Comparison of ENCODE assay signal across 10 cellular contexts in genomic region chr17:75691371-75692290, GRCh38. TPM values are rescaled to one million over a fixed set of nuclear protein-coding genes. Genes with fewer than 3 reads are reported as not detected.
DNase-seq lines count a peak whose midpoint lies in the region; ATAC-seq, FAIRE-seq and TF ChIP-seq lines count a peak whose summit lies in the region.
"Had no signal": no experiment of that assay in that cellular context is flagged by ENCODE, and none has a peak within 500 bp of the region (broad histone marks: within the 10 kb centered on the region; RNA-seq: fewer than 3 reads in every experiment).

No MANE protein-coding gene starts in this region.

- H3K4me3 Mint-ChIP-seq in T-helper 1 cell treated with Interleukin-12 subunit alpha and Interleukin-12 subunit beta and Interleukin-4 antibody, amounts not matched to agents 30 μg/mL and 1 μg/mL, for 36 hours, result no peak overlapping the region

- H3K27me3 Mint-ChIP-seq in T-helper 1 cell treated with Interleukin-12 subunit alpha and Interleukin-12 subunit beta and Interleukin-4 antibody, amounts not matched to agents 30 μg/mL and 1 μg/mL, for 36 hours (ENCODE audit: low read depth), result no peaks in the 10 kb centered on the region

- no peak for TF ChIP-seq POLR2A in H54 (IDR thresholded peaks at IDR 0.05; ENCODE audit: low read depth, low read length)
- no peak for TF ChIP-seq POLR2A in esophagus squamous epithelium (IDR thresholded peaks at IDR 0.05)

- ATAC-seq in HG02981 (IDR thresholded peaks at IDR 0.05; ENCODE audit: unreplicated experiment) (no peak), GM21447 (IDR thresholded peaks at IDR 0.05; ENCODE audit: unreplicated experiment) (no peak)

- DNase-seq in H54 (ENCODE audit: insufficient read length, low spot score) (peak; percentile 69), esophagus squamous epithelium (lab: John Stamatoyannopoulos, UW) (no peak), small intestine (peak; percentile 58), NCI-H748 (lab: John Stamatoyannopoulos, UW; ENCODE audit: unreplicated experiment) (no peak), NCI-H524 treated with DMSO at 0.1 percent for 48 hours (lab: John Stamatoyannopoulos, UW) (no peak)
- DNase-seq: NCI-H2171 had no signal

- H3K9me3 ChIP-seq in esophagus squamous epithelium, result no peaks in the 10 kb centered on the region
- H3K9me3 ChIP-seq in small intestine (ENCODE audit: control insufficient read depth, low read depth), result no peaks in the 10 kb centered on the region

- peaks cover 13% of the 10 kb centered on the region for H3K36me3 Mint-ChIP-seq in T-helper 1 cell treated with Interleukin-12 subunit alpha and Interleukin-12 subunit beta and Interleukin-4 antibody, amounts not matched to agents 30 μg/mL and 1 μg/mL, for 36 hours (ENCODE audit: low read depth)

- H3K27ac ChIP-seq in esophagus squamous epithelium, result peak overlapping the region; percentile 81 to 90 (median 86)
- peak overlapping the region in 1 of 2 donors; percentile 47 for H3K27ac ChIP-seq in small intestine (ENCODE audit: low read depth in 1 of 2, low read length in 1 of 2)
- H3K27ac ChIP-seq: parathyroid adenoma had no signal

- intact Hi-C loops in esophagus squamous epithelium (cut with DNase I), result no loop called here

- H3K9me3 Mint-ChIP-seq in T-helper 1 cell treated with Interleukin-12 subunit alpha and Interleukin-12 subunit beta and Interleukin-4 antibody, amounts not matched to agents 30 μg/mL and 1 μg/mL, for 36 hours, result no peaks in the 10 kb centered on the region

- no peak for FAIRE-seq in H54 (lab: Jason Lieb, UNC)
- FAIRE-seq in small intestine (lab: Jason Lieb, UNC), result no peak

- H3K27me3 ChIP-seq in esophagus squamous epithelium, result no peaks in the 10 kb centered on the region
- no peaks in the 10 kb centered on the region for H3K27me3 ChIP-seq in small intestine (ENCODE audit: control insufficient read depth in 2 of 2, insufficient read depth in 2 of 2, low read length in 2 of 2)

- no peak for TF ChIP-seq CTCF in esophagus squamous epithelium (IDR thresholded peaks at IDR 0.05)

- no peak overlapping the region for H3K4me3 ChIP-seq in esophagus squamous epithelium
- no peak overlapping the region for H3K4me3 ChIP-seq in small intestine (ENCODE audit: low read depth in 1 of 2, low read length in 2 of 2)

- H3K36me3 ChIP-seq in esophagus squamous epithelium (peaks cover 0 to 54% (median 4%) of the 10 kb centered on the region in 3 donors), small intestine (ENCODE audit: control insufficient read depth in 2 of 2, insufficient read depth in 2 of 2, low read length in 2 of 2) (peaks cover 2 to 4% of the 10 kb centered on the region in 2 donors)

- peaks cover 45% of the 10 kb centered on the region for H3K4me1 Mint-ChIP-seq in T-helper 1 cell treated with Interleukin-12 subunit alpha and Interleukin-12 subunit beta and Interleukin-4 antibody, amounts not matched to agents 30 μg/mL and 1 μg/mL, for 36 hours (ENCODE audit: low read depth)

- H3K4me1 ChIP-seq in esophagus squamous epithelium (peaks cover 63 to 100% (median 98%) of the 10 kb centered on the region in 3 donors), small intestine (ENCODE audit: control insufficient read depth in 2 of 2, insufficient read depth in 1 of 2, low read depth in 1 of 2, low read length in 1 of 2) (peaks cover 8 to 12% of the 10 kb centered on the region in 2 donors)

- 72 to 84% methylated on average over 7 of the region's 13 CpGs for WGBS in esophagus squamous epithelium, 2 donors
- WGBS in small intestine, 3 donors, result 39 to 64% (median 50%) methylated on average over 13 of the region's 13 CpGs

- H3K27ac Mint-ChIP-seq in T-helper 1 cell treated with Interleukin-12 subunit alpha and Interleukin-12 subunit beta and Interleukin-4 antibody, amounts not matched to agents 30 μg/mL and 1 μg/mL, for 36 hours, result peak overlapping the region; percentile 62

RNA-seq across cellular contexts. Expression of gene SAP30BP, which starts 24.5 kb away (rescaled TPM):
- 10 to 100 TPM; 33.9 to 72.7 (median 44.4) TPM for total RNA-seq in esophagus squamous epithelium
- polyA plus RNA-seq in small intestine, result 10 to 100 TPM; 52.6 to 92.7 (median 83.2) TPM

RNA-seq across cellular contexts. Expression of gene RECQL5, which starts 24.7 kb away (rescaled TPM):
- total RNA-seq in esophagus squamous epithelium, result 10 to 100 TPM; 25.1 to 82.8 (median 34.0) TPM
- polyA plus RNA-seq in small intestine, result 10 to 100 TPM; 14.6 to 20.2 (median 15.7) TPM

RNA-seq across cellular contexts. Expression of gene ITGB4, which starts 29.6 kb away (rescaled TPM):
- total RNA-seq in esophagus squamous epithelium, result 100 to 1,000 TPM in 1 of 4 donors, 10 to 100 TPM in 3; 60.6 to 115 (median 82.3) TPM
- polyA plus RNA-seq in small intestine, result 100 to 1,000 TPM; 100 to 288 (median 210) TPM

RNA-seq across cellular contexts. Expression of gene SMIM5, which starts 58.4 kb away (rescaled TPM):
- 10 to 100 TPM in 1 of 4 donors, 1 to 10 TPM in 3; 7.4 to 16.8 (median 8.6) TPM for total RNA-seq in esophagus squamous epithelium
- 100 to 1,000 TPM in 1 of 3 donors, 10 to 100 TPM in 2; 11.1 to 114 (median 94.6) TPM for polyA plus RNA-seq in small intestine

Comparison
In these comparisons a context has a peak if more than half of its experiments do, and no peak if none do; other contexts are left out.
1. DNase-seq: peak in H54 (single experiment) and small intestine (single experiment); none in esophagus squamous epithelium (single experiment), NCI-H748 (single experiment) and NCI-H524 treated with DMSO at 0.1 percent for 48 hours (single experiment).